1 cellular context compared by ENCODE assay signal in genomic region chr3:179257742-179258141, GRCh38. TPM values are rescaled to one million over a fixed set of nuclear protein-coding genes. Genes with fewer than 3 reads are reported as not detected.
"Had no signal": no experiment of that assay in that cellular context is flagged by ENCODE, and none has a peak within 500 bp of the region (broad histone marks: within the 10 kb centered on the region; RNA-seq: fewer than 3 reads in every experiment).

No MANE protein-coding gene starts in this region.

RNA-seq across cellular contexts. Expression of gene KCNMB3, which starts 6.8 kb away (rescaled TPM):
- polyA plus RNA-seq: smooth muscle cell had no signal
